ENCODE assay signal across 19 cellular contexts in the genomic region with DNA sequence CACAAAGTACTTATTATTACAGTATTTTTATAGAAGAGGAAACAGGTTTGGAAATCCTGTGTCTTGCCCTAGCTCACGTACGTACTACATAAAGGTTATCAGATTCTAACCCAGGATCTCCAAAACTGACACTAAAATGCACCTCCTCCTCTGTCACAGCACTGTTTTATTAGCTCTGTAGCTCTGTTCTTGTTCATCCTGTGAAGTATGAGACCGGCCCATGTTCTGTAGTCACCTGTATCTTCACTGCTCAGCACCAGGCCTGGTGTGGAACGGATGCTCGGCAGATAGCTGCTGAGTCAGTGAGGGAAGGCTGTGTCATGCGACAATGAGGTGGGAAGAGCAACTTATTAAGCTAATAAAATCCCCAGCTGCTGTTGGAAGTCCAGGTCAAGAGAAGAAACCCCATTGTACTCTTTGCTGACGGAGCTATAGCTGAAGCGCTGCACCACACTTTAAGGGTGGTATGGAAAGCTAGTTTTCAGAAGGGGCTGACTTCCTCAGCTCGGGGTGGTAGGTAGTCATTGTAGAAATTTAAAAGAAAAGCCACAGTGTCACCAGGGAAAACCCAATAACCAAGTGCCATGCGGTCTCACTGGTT. TPM values are rescaled to one million over a fixed set of nuclear protein-coding genes. Genes with fewer than 3 reads are reported as not detected.
DNase-seq lines count a peak whose midpoint lies in the region; ATAC-seq and TF ChIP-seq lines count a peak whose summit lies in the region.
"Had no signal": no experiment of that assay in that cellular context is flagged by ENCODE, and none has a peak within 500 bp of the region (broad histone marks: within the 10 kb centered on the region; RNA-seq: fewer than 3 reads in every experiment).

No MANE protein-coding gene starts in this region.

- peak; percentile 48 for DNase-seq in Caki2 (ENCODE audit: low read depth)
- no peak for DNase-seq in effector memory CD8-positive, alpha-beta T cell
- no peak for DNase-seq in mucosa of descending colon
- no peak for DNase-seq in CD4-positive, alpha-beta memory T cell
- no peak for DNase-seq in NCI-H2196 (lab: John Stamatoyannopoulos, UW; ENCODE audit: unreplicated experiment)
- DNase-seq: brain microvascular endothelial cell, DMS79, hypothalamus, left cardiac atrium, NCI-H1048, NCI-H2171, posterior cingulate gyrus, substantia nigra, T-helper 9 cell had no signal

- CTCF ChIA-PET in CD4-positive, alpha-beta memory T cell (lab: Charles Lee; ENCODE audit: partially characterized antibody), result interaction anchor here (1.2 to 2.1 kb wide), 2 partner anchors 26 to 94 kb away, joined by 3 to 9 read pairs; no protein-coding TSS in a partner anchor

- no peaks in the 10 kb centered on the region for H3K27me3 ChIP-seq in CD4-positive, alpha-beta memory T cell (ENCODE audit: insufficient read depth, low read length)
- H3K27me3 ChIP-seq: BLaER1, brain microvascular endothelial cell, SJSA1 had no signal

- H3K4me3 Mint-ChIP-seq in effector memory CD8-positive, alpha-beta T cell, result no peak overlapping the region
- H3K4me3 Mint-ChIP-seq in CD4-positive, alpha-beta memory T cell, result no peak overlapping the region

- H3K4me1 Mint-ChIP-seq in effector memory CD8-positive, alpha-beta T cell (ENCODE audit: low read depth in 2 of 2), result peaks cover 3 to 10% of the 10 kb centered on the region in 2 donors
- peaks cover 4 to 11% (median 7%) of the 10 kb centered on the region in 4 donors for H3K4me1 Mint-ChIP-seq in CD4-positive, alpha-beta memory T cell

- intact Hi-C loops in mucosa of descending colon (cut with DNase I, micrococcal nuclease), result no loop called here
- intact Hi-C loops in CD4-positive, alpha-beta memory T cell (cut with micrococcal nuclease), result no loop called here

- H3K9me3 ChIP-seq in mucosa of descending colon, result no peaks in the 10 kb centered on the region
- no peaks in the 10 kb centered on the region for H3K9me3 ChIP-seq in CD4-positive, alpha-beta memory T cell (ENCODE audit: control insufficient read depth in 1 of 2, low read length in 2 of 2)
- H3K9me3 ChIP-seq: BLaER1, SJSA1 had no signal

- TF ChIP-seq CTCF in mucosa of descending colon (IDR thresholded peaks at IDR 0.05), result no peak

- no peaks in the 10 kb centered on the region for H3K36me3 Mint-ChIP-seq in effector memory CD8-positive, alpha-beta T cell (ENCODE audit: insufficient read depth)
- no peaks in the 10 kb centered on the region for H3K36me3 Mint-ChIP-seq in CD4-positive, alpha-beta memory T cell

- in situ Hi-C loops in Caki2 (cut with HindIII; ENCODE audit: low pct_unique_long_range_greater_than_20kb, low sequenced_read_pairs), result no loop called here

- ATAC-seq in GM18867 (IDR thresholded peaks at IDR 0.05; ENCODE audit: unreplicated experiment) (peak; percentile 44), HG03442 (IDR thresholded peaks at IDR 0.05; ENCODE audit: unreplicated experiment) (peak; percentile 52), mucosa of descending colon (no peak), HG03439 (IDR thresholded peaks at IDR 0.05; ENCODE audit: unreplicated experiment) (no peak)
- ATAC-seq in effector memory CD8-positive, alpha-beta T cell (replicated peaks), result peak; percentile 44
- ATAC-seq: left cardiac atrium had no signal

- H3K4me3 ChIP-seq in mucosa of descending colon, result no peak overlapping the region
- no peak overlapping the region for H3K4me3 ChIP-seq in CD4-positive, alpha-beta memory T cell (ENCODE audit: low read length in 2 of 2)
- H3K4me3 ChIP-seq: BLaER1, SJSA1 had no signal

- no peak overlapping the region for H3K27ac ChIP-seq in CD4-positive, alpha-beta memory T cell (ENCODE audit: low read depth, low read length)
- H3K27ac ChIP-seq: BLaER1, brain microvascular endothelial cell, SJSA1 had no signal

- POLR2A ChIA-PET in CD4-positive, alpha-beta memory T cell (lab: Charles Lee; ENCODE audit: partially characterized antibody), result interaction anchor here (0.5 to 1.0 kb wide), 2 partner anchors 20 to 47 kb away, joined by 4 to 5 read pairs; no protein-coding TSS in a partner anchor

- no peaks in the 10 kb centered on the region for H3K9me3 Mint-ChIP-seq in effector memory CD8-positive, alpha-beta T cell
- no peaks in the 10 kb centered on the region for H3K9me3 Mint-ChIP-seq in CD4-positive, alpha-beta memory T cell

- no peaks in the 10 kb centered on the region for H3K36me3 ChIP-seq in mucosa of descending colon (ENCODE audit: low read depth)
- H3K36me3 ChIP-seq in CD4-positive, alpha-beta memory T cell (ENCODE audit: insufficient read depth, low read length), result no peaks in the 10 kb centered on the region
- H3K36me3 ChIP-seq: BLaER1, brain microvascular endothelial cell, SJSA1 had no signal

- H3K4me1 ChIP-seq in mucosa of descending colon (ENCODE audit: low read depth), result no peaks in the 10 kb centered on the region
- H3K4me1 ChIP-seq in CD4-positive, alpha-beta memory T cell (ENCODE audit: insufficient read depth, low read length), result peaks cover under 1% of the 10 kb centered on the region
- H3K4me1 ChIP-seq: BLaER1 had no signal

- peak overlapping the region in 1 of 2 donors; percentile 75 for H3K27ac Mint-ChIP-seq in effector memory CD8-positive, alpha-beta T cell
- H3K27ac Mint-ChIP-seq in CD4-positive, alpha-beta memory T cell, result no peak overlapping the region

- no peaks in the 10 kb centered on the region for H3K27me3 Mint-ChIP-seq in effector memory CD8-positive, alpha-beta T cell
- H3K27me3 Mint-ChIP-seq in CD4-positive, alpha-beta memory T cell, result no peaks in the 10 kb centered on the region

RNA-seq across cellular contexts. Expression of gene BCL2A1, which starts 22.8 kb away (rescaled TPM):
- total RNA-seq in Caki2 (2014; rRNA removed; shearing (Covaris generic); ENCODE audit: low replicate concordance), result 3.7 TPM in 1 of 2 replicates, not detected in the other
- total RNA-seq in mucosa of descending colon, result 1 to 10 TPM; 1.0 to 5.6 (median 1.8) TPM
- 10 to 100 TPM; 25.4 to 28.5 TPM for total RNA-seq in CD4-positive, alpha-beta memory T cell
- 10 to 100 TPM; 26.5 to 28.0 TPM for polyA plus RNA-seq in CD4-positive, alpha-beta memory T cell

RNA-seq across cellular contexts. Expression of gene MTHFS, which starts 51.4 kb away (rescaled TPM):
- total RNA-seq in Caki2 (2014; rRNA removed; shearing (Covaris generic); ENCODE audit: low replicate concordance), result 58.6 and 70.3 TPM in 2 replicates
- total RNA-seq in mucosa of descending colon, result 10 to 100 TPM; 16.7 to 27.0 (median 19.2) TPM
- 10 to 100 TPM; 21.3 to 25.6 TPM for total RNA-seq in CD4-positive, alpha-beta memory T cell
- polyA plus RNA-seq in CD4-positive, alpha-beta memory T cell, result 100 to 1,000 TPM in 1 of 2 donors, 10 to 100 TPM in 1; 62.9 to 136 TPM

Comparison
In these comparisons a context has a peak if more than half of its experiments do, and no peak if none do; other contexts are left out.
1. ATAC-seq: peak in GM18867 (single experiment), HG03442 (single experiment) and effector memory CD8-positive, alpha-beta T cell (single experiment); none in mucosa of descending colon (single experiment) and HG03439 (single experiment).